ENCODE assay signal across 18 cellular contexts in the genomic region with DNA sequence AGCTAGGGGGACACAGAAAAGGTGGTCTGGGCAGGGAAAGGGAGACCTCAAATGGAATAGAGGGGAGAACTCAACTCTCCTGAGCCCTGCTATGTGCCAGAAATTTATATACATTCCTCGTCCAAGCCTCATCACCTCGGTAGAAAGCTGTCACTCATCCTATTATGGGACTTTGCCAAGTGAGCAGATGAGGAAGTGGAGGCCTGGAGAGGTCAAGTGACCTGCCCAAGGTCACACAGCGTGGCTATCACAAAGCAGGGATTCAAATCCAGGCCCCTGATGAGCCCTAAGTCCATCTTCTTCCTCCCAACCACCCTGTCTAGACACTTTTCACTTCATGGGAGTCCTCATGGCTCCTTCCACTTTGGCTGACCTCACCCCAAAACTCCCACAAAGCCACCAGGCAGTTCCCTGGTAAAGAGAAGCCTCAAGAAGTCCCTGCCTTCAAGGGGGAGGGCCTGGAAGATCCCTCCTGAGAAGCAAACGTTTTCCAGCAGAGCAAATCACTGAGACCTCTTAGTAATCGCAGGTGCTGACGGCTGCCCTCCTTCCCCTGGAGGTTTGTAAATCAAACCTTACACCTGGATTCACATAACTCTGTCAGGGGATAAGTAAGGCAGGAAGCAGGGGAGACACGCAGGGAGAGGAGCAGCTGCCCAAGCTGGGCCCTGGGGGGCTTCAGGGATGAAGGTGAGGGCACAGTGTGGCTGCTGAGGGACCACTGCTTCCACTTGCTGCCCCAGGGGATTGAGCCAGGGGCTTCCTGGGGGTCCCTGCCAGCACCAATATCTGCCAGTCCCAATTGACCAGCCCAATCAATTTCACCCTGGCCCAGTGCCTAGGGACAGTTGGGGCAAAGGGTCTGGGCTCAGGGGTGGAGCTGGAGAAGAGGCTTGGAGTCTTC.
A peak's percentile ranks its signal among the peaks of the same experiment; 100 is the strongest.
DNase-seq lines count a peak whose midpoint lies in the region; ATAC-seq and TF ChIP-seq lines count a peak whose summit lies in the region.
"Had no signal": no experiment of that assay in that cellular context is flagged by ENCODE, and none has a peak within 500 bp of the region (broad histone marks: within the 10 kb centered on the region; RNA-seq: fewer than 3 reads in every experiment).

No MANE protein-coding gene starts in this region.

- no peak overlapping the region for H3K27ac Mint-ChIP-seq in activated CD8-positive, alpha-beta T cell treated with anti-CD3 and anti-CD28 coated beads, Interleukin-2, amount 10 ng/mL, durations not matched to agents 7 days and 5 days
- no peak overlapping the region for H3K27ac Mint-ChIP-seq in activated CD8-positive, alpha-beta T cell treated with anti-CD3 and anti-CD28 coated beads for 36 hours
- H3K27ac Mint-ChIP-seq: HFFc6 had no signal

- H3K9me3 ChIP-seq in stomach: no peaks in the 10 kb centered on the region

- peak; percentile 15 for DNase-seq in activated CD8-positive, alpha-beta T cell treated with anti-CD3 and anti-CD28 coated beads, Interleukin-2, amount 10 ng/mL, durations not matched to agents 7 days and 5 days
- no peak for DNase-seq in activated CD8-positive, alpha-beta T cell treated with anti-CD3 and anti-CD28 coated beads for 36 hours
- DNase-seq in activated CD8-positive, alpha-beta memory T cell treated with anti-CD3 and anti-CD28 coated beads, Interleukin-2, amount 50 U/mL, for 48 hours: peak; percentile 28
- DNase-seq in left lobe of liver (ENCODE audit: low spot score) (peak; percentile 26), stomach (peak; percentile 1), RWPE1 (ENCODE audit: low spot score) (no peak), COR-L47 (lab: John Stamatoyannopoulos, UW) (no peak)
- DNase-seq: CD8-positive, alpha-beta memory T cell; DMS79 treated with DMSO at 0.1 percent for 48 hours; GOT3; HFFc6; KG1; NCI-H1048; NCI-H1436 treated with DMSO at 0.1 percent for 48 hours; NCI-H2029 treated with DMSO at 0.1 percent for 48 hours; Right ventricle myocardium superior had no signal

- no peak for ATAC-seq in activated CD8-positive, alpha-beta T cell treated with anti-CD3 and anti-CD28 coated beads, Interleukin-2, amount 10 ng/mL, durations not matched to agents 7 days and 5 days
- no peak for ATAC-seq in activated CD8-positive, alpha-beta T cell treated with anti-CD3 and anti-CD28 coated beads for 36 hours
- ATAC-seq in left lobe of liver (no peak), GM19328 (IDR thresholded peaks at IDR 0.05; ENCODE audit: unreplicated experiment) (no peak)
- ATAC-seq: Panc1 had no signal

- no peak overlapping the region for H3K4me3 Mint-ChIP-seq in activated CD8-positive, alpha-beta T cell treated with anti-CD3 and anti-CD28 coated beads, Interleukin-2, amount 10 ng/mL, durations not matched to agents 7 days and 5 days
- no peak overlapping the region for H3K4me3 Mint-ChIP-seq in activated CD8-positive, alpha-beta T cell treated with anti-CD3 and anti-CD28 coated beads for 36 hours
- H3K4me3 Mint-ChIP-seq: CD8-positive, alpha-beta memory T cell; HFFc6 had no signal

- no peaks in the 10 kb centered on the region for H3K4me1 ChIP-seq in stomach

- CTCF ChIA-PET in activated CD8-positive, alpha-beta T cell treated with anti-CD3 and anti-CD28 coated beads, Interleukin-2, amount 10 ng/mL, durations not matched to agents 7 days and 5 days (lab: Charles Lee): interaction anchor here (1.3 kb wide), 1 partner anchor 9 kb away, joined by 3 read pairs; no protein-coding TSS in a partner anchor
- CTCF ChIA-PET in activated CD8-positive, alpha-beta T cell treated with anti-CD3 and anti-CD28 coated beads for 36 hours (lab: Charles Lee): no interaction called here
- CTCF ChIA-PET in RWPE1 (lab: Yijun Ruan, JAX): interaction anchor here (1.3 kb wide), 1 partner anchor 8 kb away, joined by 5 read pairs; no protein-coding TSS in a partner anchor

- TF ChIP-seq CTCF in activated CD8-positive, alpha-beta T cell treated with anti-CD3 and anti-CD28 coated beads for 36 hours (IDR thresholded peaks at IDR 0.05): no peak
- TF ChIP-seq CTCF in stomach (IDR thresholded peaks at IDR 0.05) (no peak), RWPE1 (conservative IDR thresholded peaks at IDR 0.05; ENCODE audit: low read depth) (no peak)

- H3K27ac ChIP-seq in stomach: no peak overlapping the region
- no peak overlapping the region for H3K27ac ChIP-seq in RWPE1

- no peaks in the 10 kb centered on the region for H3K36me3 Mint-ChIP-seq in activated CD8-positive, alpha-beta T cell treated with anti-CD3 and anti-CD28 coated beads, Interleukin-2, amount 10 ng/mL, durations not matched to agents 7 days and 5 days (ENCODE audit: low read depth)
- H3K36me3 Mint-ChIP-seq in activated CD8-positive, alpha-beta T cell treated with anti-CD3 and anti-CD28 coated beads for 36 hours (ENCODE audit: low read depth): no peaks in the 10 kb centered on the region
- H3K36me3 Mint-ChIP-seq: CD8-positive, alpha-beta memory T cell had no signal

- H3K4me1 Mint-ChIP-seq in activated CD8-positive, alpha-beta T cell treated with anti-CD3 and anti-CD28 coated beads, Interleukin-2, amount 10 ng/mL, durations not matched to agents 7 days and 5 days (ENCODE audit: low read depth): no peaks in the 10 kb centered on the region
- no peaks in the 10 kb centered on the region for H3K4me1 Mint-ChIP-seq in activated CD8-positive, alpha-beta T cell treated with anti-CD3 and anti-CD28 coated beads for 36 hours (ENCODE audit: low read depth)
- H3K4me1 Mint-ChIP-seq: CD8-positive, alpha-beta memory T cell had no signal

- 47 to 57% (median 51%) methylated on average over 6 to 7 of the region's 7 CpGs for WGBS in stomach, 5 donors

- H3K4me3 ChIP-seq in stomach: no peak overlapping the region

- POLR2A ChIA-PET in activated CD8-positive, alpha-beta T cell treated with anti-CD3 and anti-CD28 coated beads, Interleukin-2, amount 10 ng/mL, durations not matched to agents 7 days and 5 days (lab: Charles Lee): no interaction called here
- POLR2A ChIA-PET in activated CD8-positive, alpha-beta T cell treated with anti-CD3 and anti-CD28 coated beads for 36 hours (lab: Charles Lee): no interaction called here
- POLR2A ChIA-PET in RWPE1 (lab: Yijun Ruan, JAX; ENCODE audit: low non-redundant PET): no interaction called here

- no peaks in the 10 kb centered on the region for H3K9me3 Mint-ChIP-seq in activated CD8-positive, alpha-beta T cell treated with anti-CD3 and anti-CD28 coated beads, Interleukin-2, amount 10 ng/mL, durations not matched to agents 7 days and 5 days (ENCODE audit: insufficient read depth)
- H3K9me3 Mint-ChIP-seq in activated CD8-positive, alpha-beta T cell treated with anti-CD3 and anti-CD28 coated beads for 36 hours: no peaks in the 10 kb centered on the region
- H3K9me3 Mint-ChIP-seq: HFFc6 had no signal

- TF ChIP-seq EP300 in stomach (IDR thresholded peaks at IDR 0.05): no peak

- H3K27me3 ChIP-seq in stomach: peaks cover 0 to 45% (median 10%) of the 10 kb centered on the region in 3 donors

- TF ChIP-seq POLR2A in stomach (IDR thresholded peaks at IDR 0.05): no peak

- intact Hi-C loops in activated CD8-positive, alpha-beta T cell treated with anti-CD3 and anti-CD28 coated beads for 36 hours (cut with micrococcal nuclease): no loop called here
- intact Hi-C loops in stomach (cut with DNase I; ENCODE audit: low total_unique reads): no loop called here

- H3K36me3 ChIP-seq in stomach: no peaks in the 10 kb centered on the region

- no peaks in the 10 kb centered on the region for H3K27me3 Mint-ChIP-seq in activated CD8-positive, alpha-beta T cell treated with anti-CD3 and anti-CD28 coated beads, Interleukin-2, amount 10 ng/mL, durations not matched to agents 7 days and 5 days (ENCODE audit: low read depth)
- H3K27me3 Mint-ChIP-seq in activated CD8-positive, alpha-beta T cell treated with anti-CD3 and anti-CD28 coated beads for 36 hours: peaks cover 5% of the 10 kb centered on the region

Comparison
In these comparisons a context has a peak if more than half of its experiments do, and no peak if none do; other contexts are left out.
1. DNase-seq: peak in activated CD8-positive, alpha-beta T cell treated with anti-CD3 and anti-CD28 coated beads, Interleukin-2, amount 10 ng/mL, durations not matched to agents 7 days and 5 days (single experiment), activated CD8-positive, alpha-beta memory T cell treated with anti-CD3 and anti-CD28 coated beads, Interleukin-2, amount 50 U/mL, for 48 hours (single experiment), left lobe of liver (single experiment) and stomach (single experiment); none in activated CD8-positive, alpha-beta T cell treated with anti-CD3 and anti-CD28 coated beads for 36 hours (single experiment), RWPE1 (single experiment) and COR-L47 (single experiment).